Comparison of ENCODE assay signal across 23 cellular contexts in the genomic region with DNA sequence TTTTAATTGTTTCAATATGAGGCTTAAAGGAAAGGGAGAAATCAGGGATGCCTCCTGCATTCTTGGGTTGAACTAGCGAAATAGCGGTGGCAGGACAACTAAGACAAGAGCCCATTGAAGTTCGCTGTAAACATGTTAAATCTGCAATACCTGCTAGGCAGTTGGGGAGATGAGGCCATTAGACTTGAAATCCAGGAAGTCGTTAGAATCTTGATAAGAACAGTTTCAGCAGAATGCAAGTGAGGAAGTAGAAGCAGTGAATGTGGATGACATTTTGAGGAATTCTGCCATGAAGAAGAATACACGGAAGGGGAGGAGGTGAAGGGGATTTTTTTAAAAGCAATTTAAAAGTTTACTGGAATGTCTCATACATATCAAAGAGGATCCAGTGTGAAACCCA.
A peak's percentile ranks its signal among the peaks of the same experiment; 100 is the strongest.
DNase-seq lines count a peak whose midpoint lies in the region; ATAC-seq, FAIRE-seq and TF ChIP-seq lines count a peak whose summit lies in the region.
"Had no signal": no experiment of that assay in that cellular context is flagged by ENCODE, and none has a peak within 500 bp of the region (broad histone marks: within the 10 kb centered on the region; RNA-seq: fewer than 3 reads in every experiment).

No MANE protein-coding gene starts in this region.

- CTCF ChIA-PET in K562 (lab: Yijun Ruan, JAX; ENCODE audit: low intra/inter-chr PET ratio) = no interaction called here

- peaks cover 0 to 18% (median 0%) of the 10 kb centered on the region in 11 experiments; a peak in 6 of 22 replicates for H3K36me3 ChIP-seq in BLaER1 treated with 17β-estradiol and CSF1 and Interleukin-3, amounts not matched to agents 10 nM and 100 nM
- no peaks in the 10 kb centered on the region for H3K36me3 ChIP-seq in K562 (ENCODE audit: control insufficient read depth, insufficient read depth, low read length)

- no peak overlapping the region for H3K9ac ChIP-seq in BLaER1 treated with 17β-estradiol and CSF1 and Interleukin-3, amounts not matched to agents 10 nM and 100 nM
- H3K9ac ChIP-seq in K562 (ENCODE audit: insufficient read depth in 1 of 2, low read depth in 2 of 2, low read length in 2 of 2) = no peak overlapping the region

- H2AFZ ChIP-seq in K562 (ENCODE audit: low read depth, low read length) = peak overlapping the region; percentile 86
- H2AFZ ChIP-seq: PC-9 had no signal

- POLR2A ChIA-PET in K562 (lab: Yijun Ruan, JAX) = no interaction called here

- FAIRE-seq in K562 (lab: Jason Lieb, UNC) = no peak
- FAIRE-seq: GM12878, GM19239, H1 had no signal

- intact Hi-C loops in K562 (cut with micrococcal nuclease) = no loop called here

- no peaks in the 10 kb centered on the region for H3K79me2 ChIP-seq in K562 (ENCODE audit: control insufficient read depth, insufficient read depth, low read length)

- no peaks in the 10 kb centered on the region for H3K9me1 ChIP-seq in K562 (ENCODE audit: control insufficient read depth, insufficient read depth, low read length)

- 31% methylated on average over 4 of the region's 5 CpGs for WGBS in K562 (ENCODE audit: insufficient coverage, low coverage, missing lambda C conversion rate)

- H3K27ac ChIP-seq in BLaER1 treated with 17β-estradiol and CSF1 and Interleukin-3, amounts not matched to agents 10 nM and 100 nM = no peak overlapping the region
- H3K27ac ChIP-seq in K562 (ENCODE audit: extremely low read depth, low read depth, low read length) = no peak overlapping the region
- H3K27ac ChIP-seq: PC-9, RWPE1 had no signal

- TF ChIP-seq RAD21 in K562 (CRISPR knock-in tag; conservative IDR thresholded peaks at IDR 0.05 in 1 of 2, IDR thresholded peaks at IDR 0.05 in 1 of 2) = no peak

- no peak for TF ChIP-seq CTCF in K562 (IDR thresholded peaks at IDR 0.05 in 2 of 3, conservative IDR thresholded peaks at IDR 0.05 in 1 of 3; ENCODE audit: insufficient read depth in 2 of 3, low read depth in 1 of 3, low read length in 3 of 3)

- no peak for TF ChIP-seq POLR2A in K562 (conservative IDR thresholded peaks at IDR 0.05)

- in situ Hi-C loops in K562 (cut with MboI) = no loop called here

- H3K9me3 ChIP-seq in BLaER1 treated with 17β-estradiol and CSF1 and Interleukin-3, amounts not matched to agents 10 nM and 100 nM (replicated peaks in 1 of 11) = peaks cover 34 to 41% (median 37%) of the 10 kb centered on the region in 11 experiments
- H3K9me3 ChIP-seq in K562 (replicated peaks; ENCODE audit: control insufficient read depth, insufficient read depth, low read depth, low read length) = peaks cover 17% of the 10 kb centered on the region

- ATAC-seq in K562 (peak; percentile 71), GM19324 (IDR thresholded peaks at IDR 0.05; ENCODE audit: low FRiP score, unreplicated experiment) (no peak)
- ATAC-seq: GM12878, SK-N-SH treated with all-trans-retinoic acid at 6 μM for 48 hours had no signal

- no peak overlapping the region for H3K4me3 ChIP-seq in BLaER1 treated with 17β-estradiol and CSF1 and Interleukin-3, amounts not matched to agents 10 nM and 100 nM
- no peak overlapping the region for H3K4me3 ChIP-seq in K562
- H3K4me3 ChIP-seq: GM12878, PC-9 had no signal

- peaks cover 34 to 65% (median 61%) of the 10 kb centered on the region in 10 experiments for H3K4me1 ChIP-seq in BLaER1 treated with 17β-estradiol and CSF1 and Interleukin-3, amounts not matched to agents 10 nM and 100 nM
- peaks cover 0 to 8% of the 10 kb centered on the region in 2 experiments; a peak in 4 of 5 replicates for H3K4me1 ChIP-seq in K562 (replicated peaks in 1 of 2; ENCODE audit: control insufficient read depth in 2 of 2, insufficient read depth in 2 of 2, low read length in 2 of 2)
- H3K4me1 ChIP-seq: Caco-2 had no signal

- no peaks in the 10 kb centered on the region for H4K20me1 ChIP-seq in BLaER1 treated with 17β-estradiol and CSF1 and Interleukin-3, amounts not matched to agents 10 nM and 100 nM
- H4K20me1 ChIP-seq in K562 (replicated peaks; ENCODE audit: control insufficient read depth, insufficient read depth, low read length) = no peaks in the 10 kb centered on the region

- TF ChIP-seq EP300 in K562 (IDR thresholded peaks at IDR 0.05; ENCODE audit: low read length) = no peak

- BruUV-seq in K562 (replicated peaks; lab: Mats Ljungman, UMichigan) = no TSS peak

- DNase-seq in GF-D8 (lab: John Stamatoyannopoulos, UW) = peak; percentile 34
- peak; percentile 37 for DNase-seq in NOMO-1 treated with DMSO at 0.1 percent for 48 hours (lab: John Stamatoyannopoulos, UW; ENCODE audit: unreplicated experiment)
- DNase-seq in K562 (ENCODE audit: extremely low read depth in 1 of 4, low spot score in 3 of 4) = peak in 1 of 4 experiments; percentile 21
- DNase-seq in GM19238 (ENCODE audit: insufficient read length, low spot score) = no peak
- DNase-seq in activated T-cell treated with anti-CD3 and anti-CD28 coated beads, Interleukin-2, amount 50 U/mL, for 1 hour = no peak
- no peak for DNase-seq in ureter (ENCODE audit: low spot score)
- DNase-seq: ACHN; Caco-2; CD4-positive, alpha-beta T cell; DMS153; NCI-H1048; NCI-H1436; NCI-H2029; NK-92 treated with Interleukin-12 subunit alpha and Interleukin-12 subunit beta, amount 100 ng/mL, for 24 hours; PC-9; SIG-M5 had no signal

- peak overlapping the region; percentile 3 to 69 (median 58); a peak in 19 of 22 replicates for H3K4me2 ChIP-seq in BLaER1 treated with 17β-estradiol and CSF1 and Interleukin-3, amounts not matched to agents 10 nM and 100 nM
- H3K4me2 ChIP-seq in K562 (ENCODE audit: insufficient read depth, low read length) = no peak overlapping the region
- H3K4me2 ChIP-seq: PC-9 had no signal

- H3K27me3 ChIP-seq in BLaER1 treated with 17β-estradiol and CSF1 and Interleukin-3, amounts not matched to agents 10 nM and 100 nM = peaks cover 0 to 34% (median 0%) of the 10 kb centered on the region in 11 experiments; a peak in 4 of 22 replicates
- peaks cover 0 to 4% of the 10 kb centered on the region in 2 experiments; a peak in 1 of 5 replicates for H3K27me3 ChIP-seq in K562 (ENCODE audit: control insufficient read depth in 2 of 2, insufficient read depth in 2 of 2, low read length in 2 of 2)

TF ChIP-seq in K562, 482 proteins besides CTCF, POLR2A, EP300 and RAD21 (continues in another document):
- TF ChIP-seq, protein P1, sequence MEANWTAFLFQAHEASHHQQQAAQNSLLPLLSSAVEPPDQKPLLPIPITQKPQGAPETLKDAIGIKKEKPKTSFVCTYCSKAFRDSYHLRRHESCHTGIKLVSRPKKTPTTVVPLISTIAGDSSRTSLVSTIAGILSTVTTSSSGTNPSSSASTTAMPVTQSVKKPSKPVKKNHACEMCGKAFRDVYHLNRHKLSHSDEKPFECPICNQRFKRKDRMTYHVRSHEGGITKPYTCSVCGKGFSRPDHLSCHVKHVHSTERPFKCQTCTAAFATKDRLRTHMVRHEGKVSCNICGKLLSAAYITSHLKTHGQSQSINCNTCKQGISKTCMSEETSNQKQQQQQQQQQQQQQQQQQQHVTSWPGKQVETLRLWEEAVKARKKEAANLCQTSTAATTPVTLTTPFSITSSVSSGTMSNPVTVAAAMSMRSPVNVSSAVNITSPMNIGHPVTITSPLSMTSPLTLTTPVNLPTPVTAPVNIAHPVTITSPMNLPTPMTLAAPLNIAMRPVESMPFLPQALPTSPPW (CRISPR knock-in tag; IDR thresholded peaks at IDR 0.05) = no peak
- no peak for TF ChIP-seq JUND (IDR thresholded peaks at IDR 0.05; ENCODE audit: borderline replicate concordance, low read depth, low read length)
- peak; percentile 32; the same call in 1 of the 3 replicates for TF ChIP-seq JUND (tag; IDR thresholded peaks at IDR 0.05; ENCODE audit: borderline replicate concordance, low read depth, low read length)
- no peak for TF ChIP-seq MED1 (CRISPR knock-in tag; IDR thresholded peaks at IDR 0.05; ENCODE audit: borderline replicate concordance)
- no peak for TF ChIP-seq ZNF644 (tag; IDR thresholded peaks at IDR 0.05; ENCODE audit: low read depth)
- TF ChIP-seq BACH1 (tag; IDR thresholded peaks at IDR 0.05) = 0 out of 2 replicates have a peak, but pooled peaks have one; percentile 22
- peak; percentile 35; the same call in 1 of the 2 replicates for TF ChIP-seq L3MBTL2 (IDR thresholded peaks at IDR 0.05)
- TF ChIP-seq ZNF174 (CRISPR knock-in tag; IDR thresholded peaks at IDR 0.05) = no peak
- TF ChIP-seq, protein P2, sequence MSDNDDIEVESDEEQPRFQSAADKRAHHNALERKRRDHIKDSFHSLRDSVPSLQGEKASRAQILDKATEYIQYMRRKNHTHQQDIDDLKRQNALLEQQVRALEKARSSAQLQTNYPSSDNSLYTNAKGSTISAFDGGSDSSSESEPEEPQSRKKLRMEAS (CRISPR knock-in tag; IDR thresholded peaks at IDR 0.05) = no peak
- TF ChIP-seq MCM7 (IDR thresholded peaks at IDR 0.05) = no peak
- TF ChIP-seq, protein P3, sequence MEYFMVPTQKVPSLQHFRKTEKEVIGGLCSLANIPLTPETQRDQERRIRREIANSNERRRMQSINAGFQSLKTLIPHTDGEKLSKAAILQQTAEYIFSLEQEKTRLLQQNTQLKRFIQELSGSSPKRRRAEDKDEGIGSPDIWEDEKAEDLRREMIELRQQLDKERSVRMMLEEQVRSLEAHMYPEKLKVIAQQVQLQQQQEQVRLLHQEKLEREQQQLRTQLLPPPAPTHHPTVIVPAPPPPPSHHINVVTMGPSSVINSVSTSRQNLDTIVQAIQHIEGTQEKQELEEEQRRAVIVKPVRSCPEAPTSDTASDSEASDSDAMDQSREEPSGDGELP (CRISPR knock-in tag; IDR thresholded peaks at IDR 0.05; ENCODE audit: borderline replicate concordance) = no peak
- TF ChIP-seq, protein P4, sequence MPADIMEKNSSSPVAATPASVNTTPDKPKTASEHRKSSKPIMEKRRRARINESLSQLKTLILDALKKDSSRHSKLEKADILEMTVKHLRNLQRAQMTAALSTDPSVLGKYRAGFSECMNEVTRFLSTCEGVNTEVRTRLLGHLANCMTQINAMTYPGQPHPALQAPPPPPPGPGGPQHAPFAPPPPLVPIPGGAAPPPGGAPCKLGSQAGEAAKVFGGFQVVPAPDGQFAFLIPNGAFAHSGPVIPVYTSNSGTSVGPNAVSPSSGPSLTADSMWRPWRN (IDR thresholded peaks at IDR 0.05; ENCODE audit: low read depth) = no peak
- TF ChIP-seq ZNF121 (CRISPR knock-in tag; conservative IDR thresholded peaks at IDR 0.05) = no peak
- no peak for TF ChIP-seq SP2 (IDR thresholded peaks at IDR 0.05; ENCODE audit: extremely low read depth, low read depth, low read length, poor library complexity, severe bottlenecking)
- no peak for TF ChIP-seq FUS (optimal IDR thresholded peaks at IDR 0.05; ENCODE audit: low read depth, low read length)
- TF ChIP-seq STAG1 (CRISPR knock-in tag; IDR thresholded peaks at IDR 0.05; ENCODE audit: borderline replicate concordance) = no peak
- TF ChIP-seq POU5F1 (IDR thresholded peaks at IDR 0.05; ENCODE audit: borderline replicate concordance, low read depth, low read length, partially characterized antibody) = no peak

Comparison
In these comparisons a context has a peak if more than half of its experiments do, and no peak if none do; other contexts are left out.
1. DNase-seq: peak in GF-D8 (single experiment) and NOMO-1 treated with DMSO at 0.1 percent for 48 hours (single experiment); none in GM19238 (single experiment), activated T-cell treated with anti-CD3 and anti-CD28 coated beads, Interleukin-2, amount 50 U/mL, for 1 hour (single experiment) and ureter (single experiment).